Comparison of ENCODE assay signal across 1 cellular context in genomic region chr11:76824980-76825725, GRCh38.
TF ChIP-seq lines count a peak whose summit lies in the region.

No MANE protein-coding gene starts in this region.

TF ChIP-seq in IMR-90, 13 proteins besides CTCF, POLR2A, EP300 and RAD21 (continued from another document):
- TF ChIP-seq MAFK (IDR thresholded peaks at IDR 0.05; ENCODE audit: low read depth, low read length) = no peak
- TF ChIP-seq SMC3 (IDR thresholded peaks at IDR 0.05; ENCODE audit: low read depth, low read length) = no peak
- no peak for TF ChIP-seq RFX5 (IDR thresholded peaks at IDR 0.05; ENCODE audit: low read depth, low read length)
- TF ChIP-seq BHLHE40 (IDR thresholded peaks at IDR 0.05; ENCODE audit: low read depth, low read length) = no peak
- TF ChIP-seq CEBPB (IDR thresholded peaks at IDR 0.05; ENCODE audit: low read depth, low read length) = no peak
- no peak for TF ChIP-seq RCOR1 (IDR thresholded peaks at IDR 0.05; ENCODE audit: insufficient replicate concordance, low read length)
- TF ChIP-seq CHD1 (IDR thresholded peaks at IDR 0.05; ENCODE audit: low read depth, low read length) = no peak
- TF ChIP-seq FOS (IDR thresholded peaks at IDR 0.05; ENCODE audit: low read depth, low read length) = no peak
- TF ChIP-seq NFE2L2 (IDR thresholded peaks at IDR 0.05; ENCODE audit: low read depth, low read length) = no peak
